Comparison of ENCODE assay signal across 23 cellular contexts in the genomic region with DNA sequence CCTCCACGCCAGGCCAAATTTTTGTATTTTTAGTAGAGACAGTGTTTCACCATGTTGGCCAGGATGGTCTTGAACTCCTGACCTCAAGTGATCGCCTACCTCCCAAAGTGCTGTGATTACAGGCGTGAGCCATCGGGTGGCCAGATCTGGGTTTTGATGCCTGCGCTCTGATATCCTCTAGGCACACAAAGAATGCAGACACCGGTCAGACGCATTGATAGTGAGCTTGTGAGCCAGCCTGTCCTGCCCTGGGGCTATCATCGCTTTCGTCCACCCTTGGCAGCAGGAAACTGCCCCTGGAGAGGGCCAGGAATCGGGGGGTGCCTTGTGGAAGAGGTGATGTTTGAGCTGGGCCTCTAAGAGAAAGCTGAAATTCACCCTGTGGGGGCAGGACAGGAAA. TPM values are rescaled to one million over a fixed set of nuclear protein-coding genes. Genes with fewer than 3 reads are reported as not detected.
DNase-seq lines count a peak whose midpoint lies in the region; ATAC-seq and TF ChIP-seq lines count a peak whose summit lies in the region.
"Had no signal": no experiment of that assay in that cellular context is flagged by ENCODE, and none has a peak within 500 bp of the region (broad histone marks: within the 10 kb centered on the region; RNA-seq: fewer than 3 reads in every experiment).

No MANE protein-coding gene starts in this region.

- H3K36me3 ChIP-seq in neural progenitor cell, result no peaks in the 10 kb centered on the region
- peaks cover 7 to 32% (median 31%) of the 10 kb centered on the region in 4 donors for H3K36me3 ChIP-seq in stomach

- ATAC-seq in HG02938 (IDR thresholded peaks at IDR 0.05; ENCODE audit: unreplicated experiment), result no peak
- ATAC-seq: activated CD4-positive, CD25-positive, alpha-beta regulatory T cell treated with anti-CD3 and anti-CD28 coated beads, Interleukin-2, amount 50 U/mL, for 24 hours; activated naive CD8-positive, alpha-beta T cell treated with anti-CD3 and anti-CD28 coated beads, Interleukin-2, amount 50 U/mL, for 24 hours; left lobe of liver had no signal

- no peak overlapping the region for H3K4me2 ChIP-seq in neural progenitor cell
- H3K4me2 ChIP-seq: PC-9 had no signal

- DNase-seq in ELR (ENCODE audit: low read depth), result peak; percentile 47
- DNase-seq in HFFc6, result no peak
- DNase-seq in coronary artery (ENCODE audit: low spot score), result no peak
- DNase-seq in neural progenitor cell (ENCODE audit: low spot score), result no peak
- no peak for DNase-seq in Kasumi-1 (lab: John Stamatoyannopoulos, UW)
- no peak for DNase-seq in activated CD4-positive, alpha-beta T cell treated with anti-CD3 and anti-CD28 coated beads, Interleukin-2, amount 50 U/mL, for 4 hours
- no peak for DNase-seq in stomach
- DNase-seq: activated naive CD8-positive, alpha-beta T cell treated with anti-CD3 and anti-CD28 coated beads, Interleukin-2, amount 50 U/mL, for 24 hours; CD4-positive, alpha-beta T cell; DMS53; erythroblast; NCI-H1436; NCI-H82; PC-9; spleen had no signal

- H3K4me1 Mint-ChIP-seq in HFFc6 (ENCODE audit: low read depth) (peaks cover 48% of the 10 kb centered on the region), neural progenitor cell (peaks cover 20% of the 10 kb centered on the region)

- no peak for TF ChIP-seq POLR2A in stomach (IDR thresholded peaks at IDR 0.05)

- H3K27me3 ChIP-seq in neural progenitor cell (peaks cover 28% of the 10 kb centered on the region), stomach (peaks cover 0 to 36% (median 16%) of the 10 kb centered on the region in 3 donors)

- H3K9ac ChIP-seq in neural progenitor cell, result no peak overlapping the region

- H3K36me3 Mint-ChIP-seq in HFFc6 (ENCODE audit: low read depth), result peaks cover 16% of the 10 kb centered on the region; the same call in 1 of the 2 replicates
- no peaks in the 10 kb centered on the region for H3K36me3 Mint-ChIP-seq in neural progenitor cell

- H3K4me3 ChIP-seq in coronary artery (peak overlapping the region; percentile 99), neural progenitor cell (no peak overlapping the region), stomach (no peak overlapping the region)
- H3K4me3 ChIP-seq: PC-9, spleen had no signal

- H3K27me3 Mint-ChIP-seq in HFFc6 (ENCODE audit: insufficient read depth) (peaks cover 1% of the 10 kb centered on the region; the same call in 1 of the 2 replicates), neural progenitor cell (ENCODE audit: insufficient read depth, low read depth) (peaks cover 7% of the 10 kb centered on the region)

- peak overlapping the region; percentile 99 for H3K27ac ChIP-seq in coronary artery
- no peak overlapping the region for H3K27ac ChIP-seq in neural progenitor cell
- no peak overlapping the region for H3K27ac ChIP-seq in stomach
- H3K27ac ChIP-seq: PC-9 had no signal

- no peak for TF ChIP-seq CTCF in HFFc6 (IDR thresholded peaks at IDR 0.05)
- TF ChIP-seq CTCF in coronary artery (IDR thresholded peaks at IDR 0.05), result no peak
- no peak for TF ChIP-seq CTCF in neural progenitor cell (IDR thresholded peaks at IDR 0.05)
- no peak for TF ChIP-seq CTCF in stomach (IDR thresholded peaks at IDR 0.05)

- H3K79me2 ChIP-seq in neural progenitor cell (ENCODE audit: low read depth), result no peaks in the 10 kb centered on the region

- H4K20me1 ChIP-seq in neural progenitor cell (ENCODE audit: low read depth), result peaks cover 10% of the 10 kb centered on the region

- no peak overlapping the region for H2AFZ ChIP-seq in neural progenitor cell (replicated peaks)
- H2AFZ ChIP-seq: PC-9 had no signal

- intact Hi-C loops in stomach (cut with DNase I; ENCODE audit: low total_unique reads), result no loop called here

- H3F3A ChIP-seq in neural progenitor cell (ENCODE audit: low read depth), result peaks cover 39% of the 10 kb centered on the region

- no peak for TF ChIP-seq EP300 in stomach (IDR thresholded peaks at IDR 0.05)

- 73 to 83% (median 79%) methylated on average over 10 of the region's 10 CpGs for WGBS in stomach, 5 donors

- H3K27ac Mint-ChIP-seq in HFFc6, result peak overlapping the region; percentile 14; the same call in 1 of the 2 replicates
- H3K27ac Mint-ChIP-seq in neural progenitor cell, result peak overlapping the region; percentile 94
- H3K27ac Mint-ChIP-seq: activated naive CD8-positive, alpha-beta T cell treated with anti-CD3 and anti-CD28 coated beads, Interleukin-2, amount 50 U/mL, for 24 hours; activated T-helper 1 cell treated with anti-CD3 and anti-CD28 coated beads, Interleukin-12 subunit alpha, Interleukin-12 subunit beta, Interleukin-2, Interleukin-4 antibody, amounts not matched to agents 30 ng/mL and 10 ng/mL and 1 ng/mL, durations not matched to agents 14 hours and 24 hours and 36 hours; CD4-positive, alpha-beta T cell had no signal

- no peaks in the 10 kb centered on the region for H3K9me3 ChIP-seq in neural progenitor cell (ENCODE audit: low read depth)
- no peaks in the 10 kb centered on the region for H3K9me3 ChIP-seq in stomach
- H3K9me3 ChIP-seq: spleen had no signal

- peaks cover 29% of the 10 kb centered on the region for H3K4me1 ChIP-seq in neural progenitor cell
- peaks cover 49 to 73% (median 62%) of the 10 kb centered on the region in 4 donors for H3K4me1 ChIP-seq in stomach

- H3K4me3 Mint-ChIP-seq in HFFc6, result no peak overlapping the region
- H3K4me3 Mint-ChIP-seq in neural progenitor cell, result no peak overlapping the region
- H3K4me3 Mint-ChIP-seq: activated naive CD8-positive, alpha-beta T cell treated with anti-CD3 and anti-CD28 coated beads, Interleukin-2, amount 50 U/mL, for 24 hours; activated T-helper 1 cell treated with anti-CD3 and anti-CD28 coated beads, Interleukin-12 subunit alpha, Interleukin-12 subunit beta, Interleukin-2, Interleukin-4 antibody, amounts not matched to agents 30 ng/mL and 10 ng/mL and 1 ng/mL, durations not matched to agents 14 hours and 24 hours and 36 hours; CD4-positive, alpha-beta T cell had no signal

- H3K9me3 Mint-ChIP-seq in HFFc6 (no peaks in the 10 kb centered on the region), neural progenitor cell (no peaks in the 10 kb centered on the region)
- H3K9me3 Mint-ChIP-seq: activated naive CD8-positive, alpha-beta T cell treated with anti-CD3 and anti-CD28 coated beads, Interleukin-2, amount 50 U/mL, for 24 hours; activated T-helper 1 cell treated with anti-CD3 and anti-CD28 coated beads, Interleukin-12 subunit alpha, Interleukin-12 subunit beta, Interleukin-2, Interleukin-4 antibody, amounts not matched to agents 30 ng/mL and 10 ng/mL and 1 ng/mL, durations not matched to agents 14 hours and 24 hours and 36 hours; CD4-positive, alpha-beta T cell had no signal

RNA-seq across cellular contexts. Expression of gene FBLIM1, which starts 4.0 kb away (rescaled TPM):
- total RNA-seq in HFFc6 (2021; fragmentation: NEBNext Ultra II Directional; extraction: Animal tissue kit (Norgen Biotek cat#: 25700)), result 100 to 1,000 TPM in 4 of 6 experiments, 10 to 100 TPM in 2; 98.4 to 127 (median 110) TPM
- 4.7 and 13.0 TPM in 2 replicates for total RNA-seq in neural progenitor cell (ENCODE audit: low replicate concordance)
- total RNA-seq in stomach, result 10 to 100 TPM; 47.0 to 92.1 (median 81.3) TPM
- 100 to 1,000 TPM in 1 of 3 donors, 10 to 100 TPM in 2; 17.5 to 128 (median 44.6) TPM for polyA plus RNA-seq in stomach
- total RNA-seq: activated T-helper 1 cell treated with anti-CD3 and anti-CD28 coated beads, Interleukin-12 subunit alpha, Interleukin-12 subunit beta, Interleukin-2, Interleukin-4 antibody, amounts not matched to agents 30 ng/mL and 10 ng/mL and 1 ng/mL, durations not matched to agents 14 hours and 24 hours and 36 hours; mononuclear cell had no signal

RNA-seq across cellular contexts. Expression of gene TMEM82, which starts 20.2 kb away (rescaled TPM):
- not detected for total RNA-seq in HFFc6 (2021; fragmentation: NEBNext Ultra II Directional; extraction: Animal tissue kit (Norgen Biotek cat#: 25700))
- 0.56 TPM in 1 of 2 replicates, not detected in the other for total RNA-seq in neural progenitor cell (ENCODE audit: low replicate concordance)
- 1 to 10 TPM in 2 of 5 donors, not detected in 3; 2.2 to 4.9 TPM for total RNA-seq in stomach
- polyA plus RNA-seq in stomach, result under 1 TPM in 2 of 3 donors, not detected in 1; 0.10 to 0.75 TPM
- total RNA-seq: activated T-helper 1 cell treated with anti-CD3 and anti-CD28 coated beads, Interleukin-12 subunit alpha, Interleukin-12 subunit beta, Interleukin-2, Interleukin-4 antibody, amounts not matched to agents 30 ng/mL and 10 ng/mL and 1 ng/mL, durations not matched to agents 14 hours and 24 hours and 36 hours; bronchial epithelial cell; CD4-positive, alpha-beta T cell; frontal cortex; mononuclear cell; PC-9; spleen had no signal
- polyA plus RNA-seq: spleen, thymus had no signal

RNA-seq across cellular contexts. Expression of gene SLC25A34, which starts 26.5 kb away (rescaled TPM):
- total RNA-seq in HFFc6 (2021; fragmentation: NEBNext Ultra II Directional; extraction: Animal tissue kit (Norgen Biotek cat#: 25700)), result under 1 TPM; 0.26 to 0.68 (median 0.43) TPM
- total RNA-seq in neural progenitor cell (ENCODE audit: low replicate concordance) (0.34 and 2.2 TPM in 2 replicates), stomach (10 to 100 TPM in 2 of 5 donors, 1 to 10 TPM in 2, not detected in 1; 1.8 to 16.9 (median 7.5) TPM)
- 1 to 10 TPM in 2 of 3 donors, under 1 TPM in 1; 0.75 to 4.1 (median 1.9) TPM for polyA plus RNA-seq in stomach
- total RNA-seq: frontal cortex had no signal

RNA-seq across cellular contexts. Expression of gene UQCRHL, which starts 44.9 kb away (rescaled TPM):
- 1 to 10 TPM in 5 of 6 experiments, under 1 TPM in 1; 0.75 to 1.8 (median 1.5) TPM for total RNA-seq in HFFc6 (2021; fragmentation: NEBNext Ultra II Directional; extraction: Animal tissue kit (Norgen Biotek cat#: 25700))
- 2.8 and 4.8 TPM in 2 replicates for total RNA-seq in neural progenitor cell (ENCODE audit: low replicate concordance)
- 10 to 100 TPM in 1 of 5 donors, 1 to 10 TPM in 2, under 1 TPM in 1, not detected in 1; 0.58 to 11.0 (median 2.0) TPM for total RNA-seq in stomach
- polyA plus RNA-seq in stomach, result 1 to 10 TPM; 2.4 to 3.4 (median 3.2) TPM

Comparison
In these comparisons a context has a peak if more than half of its experiments do, and no peak if none do; other contexts are left out.
1. H3K27ac ChIP-seq: peak in coronary artery (2 of 2); none in neural progenitor cell (single experiment) and stomach (0 of 5).